ENCODE assay signal across 10 cellular contexts in genomic region chr10:43201545-43202131, GRCh38.
A peak's percentile ranks its signal among the peaks of the same experiment; 100 is the strongest.
DNase-seq lines count a peak whose midpoint lies in the region; ATAC-seq, FAIRE-seq and TF ChIP-seq lines count a peak whose summit lies in the region.
"Had no signal": no experiment of that assay in that cellular context is flagged by ENCODE, and none has a peak within 500 bp of the region (broad histone marks: within the 10 kb centered on the region; RNA-seq: fewer than 3 reads in every experiment).

No MANE protein-coding gene starts in this region.

- H3K9me3 ChIP-seq in keratinocyte (ENCODE audit: control insufficient read depth, low read depth, low read length) (no peaks in the 10 kb centered on the region), suprapubic skin (no peaks in the 10 kb centered on the region)

- no peaks in the 10 kb centered on the region for H3K27me3 ChIP-seq in keratinocyte (ENCODE audit: control insufficient read depth, extremely low read depth, insufficient read depth, low read length)
- H3K27me3 ChIP-seq in suprapubic skin = no peaks in the 10 kb centered on the region

- H4K20me1 ChIP-seq in keratinocyte (ENCODE audit: control insufficient read depth, extremely low read depth, insufficient read depth, low read length) = no peaks in the 10 kb centered on the region

- no peak for TF ChIP-seq EP300 in suprapubic skin (IDR thresholded peaks at IDR 0.05)

- WGBS in suprapubic skin = 83% methylated on average over 6 of the region's 11 CpGs

- H3K36me3 ChIP-seq in keratinocyte (ENCODE audit: control insufficient read depth in 2 of 2, extremely low read depth in 1 of 2, insufficient read depth in 2 of 2, low read length in 2 of 2) (peaks cover 0 to 1% of the 10 kb centered on the region in 2 experiments), suprapubic skin (no peaks in the 10 kb centered on the region)

- no peak overlapping the region for H2AFZ ChIP-seq in keratinocyte (ENCODE audit: control insufficient read depth, low read length)

- ATAC-seq in HG02798 (IDR thresholded peaks at IDR 0.05; ENCODE audit: poor library complexity, unreplicated experiment) (no peak), GM21723 (IDR thresholded peaks at IDR 0.05; ENCODE audit: unreplicated experiment) (no peak)

- no peak for TF ChIP-seq POLR2A in suprapubic skin (IDR thresholded peaks at IDR 0.05)

- DNase-seq in activated T-cell treated with anti-CD3 and anti-CD28 coated beads, Interleukin-2, amount 50 U/mL, for 48 hours = peak; percentile 15 to 17
- DNase-seq in activated T-cell treated with anti-CD3 and anti-CD28 coated beads for 4 hours (no peak), keratinocyte (ENCODE audit: low read depth, low spot score) (no peak), suprapubic skin (ENCODE audit: low spot score in 2 of 2) (no peak), SIG-M5 treated with dmso at 0.1 percent for 504 hours (lab: John Stamatoyannopoulos, UW; ENCODE audit: unreplicated experiment) (no peak)
- peak; percentile 50 for DNase-seq in activated CD8-positive, alpha-beta memory T cell treated with anti-CD3 and anti-CD28 coated beads, Interleukin-2, amount 50 U/mL, for 48 hours
- DNase-seq: GOT3, IMR-90 had no signal

- no peaks in the 10 kb centered on the region for H3K79me2 ChIP-seq in keratinocyte (ENCODE audit: control insufficient read depth, insufficient read depth, low read length)

- no peaks in the 10 kb centered on the region for H3K9me1 ChIP-seq in keratinocyte (ENCODE audit: control insufficient read depth, extremely low read depth, insufficient read depth, low read length)

- H3K4me1 ChIP-seq in keratinocyte (ENCODE audit: control insufficient read depth, extremely low read depth, insufficient read depth, low read length) (no peaks in the 10 kb centered on the region), suprapubic skin (peaks cover 14% of the 10 kb centered on the region)

- dilution Hi-C loops in keratinocyte (cut with MboI; ENCODE audit: extremely low pct_ligation_motif_present, low sequenced_read_pairs) = no loop called here

- no peak overlapping the region for H3K9ac ChIP-seq in keratinocyte (ENCODE audit: control insufficient read depth, extremely low read depth, insufficient read depth, low read length)

- H3K27ac ChIP-seq in keratinocyte (ENCODE audit: control insufficient read depth, insufficient read depth, low read length) (no peak overlapping the region), suprapubic skin (no peak overlapping the region)

- peak overlapping the region; percentile 74 for H3K4me2 ChIP-seq in keratinocyte (ENCODE audit: control insufficient read depth, extremely low read depth, insufficient read depth, low read depth, low read length)

- TF ChIP-seq CTCF in keratinocyte (optimal IDR thresholded peaks at IDR 0.05 in 1 of 3, IDR thresholded peaks at IDR 0.05 in 1 of 3, conservative IDR thresholded peaks at IDR 0.05 in 1 of 3; ENCODE audit: extremely low read depth in 1 of 3, insufficient read depth in 2 of 3, low read length in 3 of 3) (no peak), suprapubic skin (IDR thresholded peaks at IDR 0.05) (no peak)

- H3K4me3 ChIP-seq in keratinocyte (ENCODE audit: control insufficient read depth in 2 of 3, extremely low read depth in 1 of 3, insufficient read depth in 2 of 3, low read depth in 1 of 3, low read length in 3 of 3) (no peak overlapping the region), suprapubic skin (peak overlapping the region; percentile 50)

- FAIRE-seq in keratinocyte (lab: Jason Lieb, UNC) = no peak

Comparison
In these comparisons a context has a peak if more than half of its experiments do, and no peak if none do; other contexts are left out.
1. DNase-seq: peak in activated T-cell treated with anti-CD3 and anti-CD28 coated beads, Interleukin-2, amount 50 U/mL, for 48 hours (2 of 2) and activated CD8-positive, alpha-beta memory T cell treated with anti-CD3 and anti-CD28 coated beads, Interleukin-2, amount 50 U/mL, for 48 hours (single experiment); none in activated T-cell treated with anti-CD3 and anti-CD28 coated beads for 4 hours (single experiment), keratinocyte (single experiment), suprapubic skin (0 of 2) and SIG-M5 treated with dmso at 0.1 percent for 504 hours (single experiment).